ENCODE assay signal across 18 cellular contexts in genomic region chr7:87570178-87570577, GRCh38. TPM values are rescaled to one million over a fixed set of nuclear protein-coding genes. Genes with fewer than 3 reads are reported as not detected.
DNase-seq lines count a peak whose midpoint lies in the region; ATAC-seq, FAIRE-seq and TF ChIP-seq lines count a peak whose summit lies in the region.
"Had no signal": no experiment of that assay in that cellular context is flagged by ENCODE, and none has a peak within 500 bp of the region (broad histone marks: within the 10 kb centered on the region; RNA-seq: fewer than 3 reads in every experiment).

No MANE protein-coding gene starts in this region.

- DNase-seq in mammary epithelial cell (peak; percentile 64), breast epithelium (ENCODE audit: low spot score in 2 of 2) (no peak), adipocyte (ENCODE audit: low read depth) (peak; percentile 62), foreskin fibroblast (peak; percentile 40 to 65), Right ventricle myocardium superior (no peak), putamen (ENCODE audit: low spot score) (no peak), H54 (ENCODE audit: insufficient read length, low spot score) (no peak)
- no peak for DNase-seq in activated CD4-positive, alpha-beta T cell treated with anti-CD3 and anti-CD28 coated beads for 1 hour
- DNase-seq: activated CD8-positive, alpha-beta memory T cell treated with anti-CD3 and anti-CD28 coated beads, Interleukin-2, amount 50 U/mL, for 4 hours; COR-L47; H9; naive thymus-derived CD4-positive, alpha-beta T cell; NCI-H1417; stimulated activated CD4-positive, alpha-beta T cell treated with anti-CD3 and anti-CD28 coated beads, Interleukin-1b, Interleukin-23, amount 100 ng/mL, for 48 hours; thyroid gland had no signal

- TF ChIP-seq CTCF in mammary epithelial cell (conservative IDR thresholded peaks at IDR 0.05 in 1 of 2, IDR thresholded peaks at IDR 0.05 in 1 of 2; ENCODE audit: extremely low read depth in 1 of 2, insufficient read depth in 1 of 2, low read depth in 1 of 2, low read length in 2 of 2): no peak
- no peak for TF ChIP-seq CTCF in breast epithelium (IDR thresholded peaks at IDR 0.05)
- TF ChIP-seq CTCF in foreskin fibroblast (IDR thresholded peaks at IDR 0.05; ENCODE audit: low read depth, low read length): no peak

- H3K27me3 ChIP-seq in mammary epithelial cell (ENCODE audit: insufficient read depth, low read length) (no peaks in the 10 kb centered on the region), breast epithelium (no peaks in the 10 kb centered on the region), adipocyte (replicated peaks; ENCODE audit: control insufficient read depth, insufficient read depth, low read length) (no peaks in the 10 kb centered on the region)
- H3K27me3 ChIP-seq: thyroid gland had no signal

- CTCF ChIA-PET in mammary epithelial cell (lab: Charles Lee; ENCODE audit: low non-redundant PET): no interaction called here

- H3K9ac ChIP-seq in mammary epithelial cell (ENCODE audit: insufficient read depth, low read length) (no peak overlapping the region), adipocyte (ENCODE audit: low read length) (no peak overlapping the region)

- in situ Hi-C loops in mammary epithelial cell (cut with MboI; ENCODE audit: low sequenced_read_pairs in 2 of 2): no loop called here

- no peak overlapping the region for H2AFZ ChIP-seq in mammary epithelial cell (ENCODE audit: low read depth, low read length)

- H3K9me3 ChIP-seq in mammary epithelial cell (replicated peaks; ENCODE audit: insufficient read depth, low read length) (no peaks in the 10 kb centered on the region), breast epithelium (no peaks in the 10 kb centered on the region), adipocyte (ENCODE audit: control insufficient read depth, low read length) (no peaks in the 10 kb centered on the region)
- H3K9me3 ChIP-seq: thyroid gland had no signal

- ATAC-seq in Right ventricle myocardium superior (ENCODE audit: poor library complexity): no peak
- ATAC-seq: K562; naive thymus-derived CD4-positive, alpha-beta T cell had no signal

- no peaks in the 10 kb centered on the region for H3K79me2 ChIP-seq in mammary epithelial cell (ENCODE audit: insufficient read depth, low read length)

- H3K4me3 ChIP-seq in mammary epithelial cell (replicated peaks in 1 of 3; ENCODE audit: insufficient read depth in 1 of 3, low read depth in 2 of 3, low read length in 3 of 3) (no peak overlapping the region), breast epithelium (no peak overlapping the region), adipocyte (ENCODE audit: low read length) (no peak overlapping the region), foreskin fibroblast (ENCODE audit: low read depth in 1 of 2, low read length in 2 of 2) (no peak overlapping the region)
- H3K4me3 ChIP-seq: K562, thyroid gland had no signal

- H3K36me3 ChIP-seq in mammary epithelial cell (ENCODE audit: insufficient read depth, low read length) (no peaks in the 10 kb centered on the region), breast epithelium (no peaks in the 10 kb centered on the region), adipocyte (ENCODE audit: control insufficient read depth, insufficient read depth, low read length, severe bottlenecking) (no peaks in the 10 kb centered on the region)
- H3K36me3 ChIP-seq: thyroid gland had no signal

- FAIRE-seq in H54 (lab: Jason Lieb, UNC): no peak
- FAIRE-seq: endothelial cell of umbilical vein, K562 had no signal

- H3K27ac ChIP-seq in mammary epithelial cell (ENCODE audit: insufficient read depth, low read depth, low read length): no peak overlapping the region
- no peak overlapping the region for H3K27ac ChIP-seq in breast epithelium
- H3K27ac ChIP-seq: 22Rv1, thyroid gland had no signal

- no TSS peak for BruUV-seq in mammary epithelial cell (replicated peaks; lab: Mats Ljungman, UMichigan)

- peaks cover 3% of the 10 kb centered on the region for H3K4me1 ChIP-seq in mammary epithelial cell (ENCODE audit: insufficient read depth, low read length)
- H3K4me1 ChIP-seq in breast epithelium: no peaks in the 10 kb centered on the region
- no peaks in the 10 kb centered on the region for H3K4me1 ChIP-seq in adipocyte (ENCODE audit: control insufficient read depth, insufficient read depth, low read length)
- H3K4me1 ChIP-seq: thyroid gland had no signal

- 0% methylated on average over 1 of the region's 1 CpG for WGBS in mammary epithelial cell (ENCODE audit: low coverage, missing lambda C conversion rate)

- intact Hi-C loops in mammary epithelial cell (cut with micrococcal nuclease) (no loop called here), breast epithelium (cut with DNase I; ENCODE audit: low total_unique reads) (loop anchor here (10.0 kb wide), 1 partner anchor 1145 kb away; no protein-coding TSS in a partner anchor), Right ventricle myocardium superior (cut with DNase I) (no loop called here)

- no peak overlapping the region for H3K4me2 ChIP-seq in mammary epithelial cell (ENCODE audit: insufficient read depth, low read depth, low read length)

- H4K20me1 ChIP-seq in mammary epithelial cell (ENCODE audit: insufficient read depth, low read length): no peaks in the 10 kb centered on the region

- dilution Hi-C loops in mammary epithelial cell (cut with HindIII; ENCODE audit: low sequenced_read_pairs): no loop called here

- no peak for TF ChIP-seq POLR2A in breast epithelium (IDR thresholded peaks at IDR 0.05)
- no peak for TF ChIP-seq POLR2A in H54 (IDR thresholded peaks at IDR 0.05; ENCODE audit: low read depth, low read length)

RNA-seq across cellular contexts. Expression of gene ABCB1, which starts 30.5 kb away (rescaled TPM):
- total RNA-seq in mammary epithelial cell: 1 to 10 TPM in 1 of 2 donors, not detected in 1; 1.8 TPM
- polyA plus RNA-seq in mammary epithelial cell: 0.16 TPM
- polyA minus RNA-seq in mammary epithelial cell: not detected
- total RNA-seq in breast epithelium: 10 to 100 TPM in 2 of 3 donors, 1 to 10 TPM in 1; 3.2 to 14.9 (median 12.8) TPM
- 3.2 TPM for total RNA-seq in Right ventricle myocardium superior

RNA-seq across cellular contexts. Expression of gene RUNDC3B, which starts 58.0 kb away (rescaled TPM):
- total RNA-seq in mammary epithelial cell: 1 to 10 TPM in 1 of 2 donors, under 1 TPM in 1; 0.26 to 2.3 TPM
- polyA plus RNA-seq in mammary epithelial cell: 0.33 TPM
- not detected for polyA minus RNA-seq in mammary epithelial cell
- 1 to 10 TPM; 2.0 to 4.8 (median 4.6) TPM for total RNA-seq in breast epithelium
- 1.5 TPM for total RNA-seq in Right ventricle myocardium superior
- total RNA-seq: K562 had no signal

Comparison
In these comparisons a context has a peak if more than half of its experiments do, and no peak if none do; other contexts are left out.
1. DNase-seq: peak in mammary epithelial cell (single experiment), adipocyte (single experiment) and foreskin fibroblast (2 of 2); none in breast epithelium (0 of 2), Right ventricle myocardium superior (single experiment), putamen (single experiment), H54 (single experiment) and activated CD4-positive, alpha-beta T cell treated with anti-CD3 and anti-CD28 coated beads for 1 hour (single experiment).